16 cellular contexts compared by ENCODE assay signal in the genomic region with DNA sequence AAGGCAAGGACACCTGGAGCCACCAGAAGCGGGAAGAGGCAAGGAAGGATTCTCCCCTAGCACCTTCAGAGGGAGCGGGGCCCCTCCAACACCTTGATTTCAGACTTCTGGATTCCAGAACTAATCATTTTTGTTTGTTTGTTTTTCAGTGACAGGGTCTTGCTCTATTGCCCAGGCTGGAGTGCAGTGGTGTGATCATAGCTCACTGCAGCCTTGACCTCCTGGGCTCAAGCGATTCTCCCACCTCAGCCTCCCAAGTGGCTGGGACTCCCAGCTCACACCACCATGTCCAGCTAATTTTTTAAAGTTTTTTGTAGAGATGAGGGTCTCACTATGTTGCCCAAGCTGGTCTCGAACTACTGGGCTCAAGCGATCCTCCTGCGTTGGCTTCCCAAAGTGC. TPM values are rescaled to one million over a fixed set of nuclear protein-coding genes. Genes with fewer than 3 reads are reported as not detected.
DNase-seq lines count a peak whose midpoint lies in the region; ATAC-seq, FAIRE-seq and TF ChIP-seq lines count a peak whose summit lies in the region.
"Not testable (repeated sequence)": the region's sequence is repeated elsewhere in the genome, so short reads cannot be mapped to it uniquely, and the experiment has no call there.
"Had no signal": no experiment of that assay in that cellular context is flagged by ENCODE, and none has a peak within 500 bp of the region (broad histone marks: within the 10 kb centered on the region; RNA-seq: fewer than 3 reads in every experiment).

No MANE protein-coding gene starts in this region.

- H3K4me1 Mint-ChIP-seq in brain: peaks cover 37% of the 10 kb centered on the region
- H3K4me1 Mint-ChIP-seq in nephron: peaks cover 36% of the 10 kb centered on the region
- H3K4me1 Mint-ChIP-seq in stimulated activated effector memory CD8-positive, alpha-beta T cell treated with anti-CD3 and anti-CD28 coated beads, Interleukin-12 subunit alpha, Interleukin-12 subunit beta, amount 100 ng/mL, for 72 hours: peaks cover 44% of the 10 kb centered on the region

- POLR2A ChIA-PET in HEK293 (lab: Yijun Ruan, JAX): interaction anchor here (0.9 to 2.1 kb wide), 6 partner anchors 20 to 53 kb away, joined by 3 to 6 read pairs (median 4); no protein-coding TSS in a partner anchor

- H3K9me3 ChIP-seq in HEK293 (ENCODE audit: control insufficient read depth, insufficient read depth, low read depth, low read length); OCI-LY3 (ENCODE audit: insufficient read depth, low read length); WERI-Rb-1 (ENCODE audit: severe bottlenecking); kidney (ENCODE audit: control insufficient read depth in 1 of 2, low read length in 2 of 2): not testable (repeated sequence)

- not testable (repeated sequence) for ATAC-seq in stimulated activated effector memory CD8-positive, alpha-beta T cell treated with anti-CD3 and anti-CD28 coated beads, Interleukin-12 subunit alpha, Interleukin-12 subunit beta, amount 100 ng/mL, for 72 hours

- not testable (repeated sequence) for H3K9ac ChIP-seq in OCI-LY3 (ENCODE audit: low read length); kidney (ENCODE audit: low read length in 2 of 2)

- DNase-seq in WERI-Rb-1; stimulated activated effector memory CD8-positive, alpha-beta T cell treated with anti-CD3 and anti-CD28 coated beads, Interleukin-12 subunit alpha, Interleukin-12 subunit beta, amount 100 ng/mL, for 72 hours (ENCODE audit: low spot score in 2 of 2): not testable (repeated sequence)
- DNase-seq in kidney: peak; percentile 18

- H3K27ac Mint-ChIP-seq in brain (peak overlapping the region in 3 of 5 experiments; percentile 71 to 94 (median 93)), nephron (peak overlapping the region; percentile 60 to 91 (median 81))
- H3K27ac Mint-ChIP-seq in stimulated activated effector memory CD8-positive, alpha-beta T cell treated with anti-CD3 and anti-CD28 coated beads, Interleukin-12 subunit alpha, Interleukin-12 subunit beta, amount 100 ng/mL, for 72 hours: peak overlapping the region; percentile 68

- H3K27me3 Mint-ChIP-seq in brain: peaks cover 18% of the 10 kb centered on the region
- H3K27me3 Mint-ChIP-seq in nephron (ENCODE audit: low read depth): not testable (repeated sequence)

- peak overlapping the region; percentile 87 for H3K4me2 ChIP-seq in OCI-LY3 (ENCODE audit: low read length)

- H3K36me3 Mint-ChIP-seq in brain; nephron (ENCODE audit: low read depth); stimulated activated effector memory CD8-positive, alpha-beta T cell treated with anti-CD3 and anti-CD28 coated beads, Interleukin-12 subunit alpha, Interleukin-12 subunit beta, amount 100 ng/mL, for 72 hours: not testable (repeated sequence)

- not testable (repeated sequence) for H3K27ac ChIP-seq in HEK293 (ENCODE audit: extremely low read depth, low read depth, low read length); OCI-LY3 (ENCODE audit: low read length); WERI-Rb-1; kidney (ENCODE audit: low read depth in 2 of 2, low read length in 2 of 2)

- H3K4me3 Mint-ChIP-seq in brain; nephron; stimulated activated effector memory CD8-positive, alpha-beta T cell treated with anti-CD3 and anti-CD28 coated beads, Interleukin-12 subunit alpha, Interleukin-12 subunit beta, amount 100 ng/mL, for 72 hours: not testable (repeated sequence)

- H2AFZ ChIP-seq in OCI-LY3 (ENCODE audit: low read depth, low read length): not testable (repeated sequence)

- peaks cover 14% of the 10 kb centered on the region for H3K27me3 ChIP-seq in OCI-LY3 (ENCODE audit: low read depth, low read length)
- H3K27me3 ChIP-seq in WERI-Rb-1 (ENCODE audit: insufficient read depth, low read depth, severe bottlenecking): not testable (repeated sequence)

- CTCF ChIA-PET in HEK293 (lab: Yijun Ruan, JAX): interaction anchor here (0.6 to 16.7 kb wide), 34 partner anchors 11 to 510 kb away, joined by 3 to 608 read pairs (median 4); a partner anchor contains a TSS

- intact Hi-C loops in kidney (cut with DNase I): loop anchor here (5.0 kb wide), 2 partner anchors 33 to 53 kb away; no protein-coding TSS in a partner anchor

- not testable (repeated sequence) for H3K4me1 ChIP-seq in HEK293 (ENCODE audit: control insufficient read depth, insufficient read depth, low read length)
- H3K4me1 ChIP-seq in OCI-LY3 (ENCODE audit: low read length): peaks cover 51% of the 10 kb centered on the region
- peaks cover 0 to 11% of the 10 kb centered on the region in 2 donors for H3K4me1 ChIP-seq in kidney (ENCODE audit: control insufficient read depth in 1 of 2, insufficient read depth in 1 of 2, low read depth in 1 of 2, low read length in 2 of 2)

- H3K4me3 ChIP-seq in HEK293 (ENCODE audit: low read depth, low read length); kidney (ENCODE audit: low read length in 2 of 2): not testable (repeated sequence)
- H3K4me3 ChIP-seq in OCI-LY3 (ENCODE audit: low read length): peak overlapping the region; percentile 74
- H3K4me3 ChIP-seq in WERI-Rb-1 (ENCODE audit: low read depth, low read length): peak overlapping the region; percentile 28

- FAIRE-seq in kidney (lab: Jason Lieb, UNC): not testable (repeated sequence)

- H3K79me2 ChIP-seq in OCI-LY3 (ENCODE audit: low read length): not testable (repeated sequence)

- not testable (repeated sequence) for H3K36me3 ChIP-seq in HEK293 (ENCODE audit: control insufficient read depth in 2 of 2, insufficient read depth in 1 of 2, low read length in 2 of 2); OCI-LY3 (replicated peaks; ENCODE audit: low read depth, low read length); WERI-Rb-1; kidney (ENCODE audit: control insufficient read depth in 1 of 2, insufficient read depth in 2 of 2, low read length in 2 of 2)

- H3K9me3 Mint-ChIP-seq in brain; nephron; stimulated activated effector memory CD8-positive, alpha-beta T cell treated with anti-CD3 and anti-CD28 coated beads, Interleukin-12 subunit alpha, Interleukin-12 subunit beta, amount 100 ng/mL, for 72 hours: not testable (repeated sequence)

- TF ChIP-seq CTCF in HEK293 (tag by site-specific recombination; IDR thresholded peaks at IDR 0.05); OCI-LY3 (IDR thresholded peaks at IDR 0.05; ENCODE audit: low read depth, low read length); WERI-Rb-1 (IDR thresholded peaks at IDR 0.05; ENCODE audit: low read depth, low read length); brain (conservative IDR thresholded peaks at IDR 0.05); kidney (IDR thresholded peaks at IDR 0.05; ENCODE audit: borderline replicate concordance, extremely low read depth, insufficient read depth); nephron (IDR thresholded peaks at IDR 0.05; ENCODE audit: unreplicated experiment in 3 of 3): not testable (repeated sequence)

- not testable (repeated sequence) for H4K20me1 ChIP-seq in OCI-LY3 (ENCODE audit: insufficient read depth, low read length)

TF ChIP-seq in HEK293, 187 proteins besides CTCF, POLR2A, EP300 and RAD21:
- peak; percentile 98 for TF ChIP-seq ZNF121 (tag by site-specific recombination; IDR thresholded peaks at IDR 0.05)

RNA-seq across cellular contexts. Expression of a gene that starts 20.5 kb away (rescaled TPM):
- polyA plus RNA-seq in brain (ENCODE audit: insufficient read depth, low read depth, low replicate concordance) (69.7 TPM), kidney (ENCODE audit: insufficient read depth, low read depth, low replicate concordance) (29.5 TPM)
- 68.5 TPM for total RNA-seq in kidney
- total RNA-seq: CD4-positive, alpha-beta T cell had no signal
- polyA plus RNA-seq: CD8-positive, alpha-beta memory T cell had no signal

RNA-seq across cellular contexts. Expression of a gene that starts 20.6 kb away (rescaled TPM):
- polyA plus RNA-seq in brain (ENCODE audit: insufficient read depth, low read depth, low replicate concordance) (3.7 TPM), kidney (ENCODE audit: insufficient read depth, low read depth, low replicate concordance) (32.4 TPM)
- total RNA-seq in kidney: 42.3 TPM
- polyA plus RNA-seq: CD14-positive monocyte had no signal

RNA-seq across cellular contexts. Expression of a gene that starts 40.1 kb away (rescaled TPM):
- polyA plus RNA-seq in brain (ENCODE audit: insufficient read depth, low read depth, low replicate concordance) (not detected), kidney (ENCODE audit: insufficient read depth, low read depth, low replicate concordance) (372 TPM)
- total RNA-seq in kidney: 20.4 TPM
- total RNA-seq: A172; A673; CD8-positive, alpha-beta memory T cell; GM23248; H1; H7 had no signal
- polyA plus RNA-seq: BJ; CD8-positive, alpha-beta memory T cell; H1 had no signal

RNA-seq across cellular contexts. Expression of a gene that starts 53.6 kb away (rescaled TPM):
- polyA plus RNA-seq in brain (ENCODE audit: insufficient read depth, low read depth, low replicate concordance) (6.8 TPM), kidney (ENCODE audit: insufficient read depth, low read depth, low replicate concordance) (9.1 TPM)
- total RNA-seq in kidney: 31.1 TPM
- total RNA-seq: A673, GM23248 had no signal
- polyA plus RNA-seq: BJ, GM23248 had no signal

Comparison
In these comparisons a context has a peak if more than half of its experiments do, and no peak if none do; other contexts are left out.
1. RNA of a gene that starts 40.1 kb away (polyA plus RNA-seq): 372 TPM in kidney (single experiment); not detected in brain (single experiment); every median in the first group is over 100 times any median in the second.
2. Peak in every context shown above with its lines, with median percentiles within 50 percentile points of each other: H3K27ac Mint-ChIP-seq.